ENCODE assay signal across 26 cellular contexts in genomic region chr20:38343798-38344701, GRCh38. TPM values are rescaled to one million over a fixed set of nuclear protein-coding genes. Genes with fewer than 3 reads are reported as not detected.
A peak's percentile ranks its signal among the peaks of the same experiment; 100 is the strongest.
DNase-seq lines count a peak whose midpoint lies in the region; ATAC-seq, FAIRE-seq and TF ChIP-seq lines count a peak whose summit lies in the region.
"Had no signal": no experiment of that assay in that cellular context is flagged by ENCODE, and none has a peak within 500 bp of the region (broad histone marks: within the 10 kb centered on the region; RNA-seq: fewer than 3 reads in every experiment).

No MANE protein-coding gene starts in this region.

- no peak for ATAC-seq in GM23338

- 0 out of 2 replicates have a peak overlapping the region, but pooled peaks have one; percentile 50 for H2BK15ac ChIP-seq in H1 (ENCODE audit: low read length)
- H2BK15ac ChIP-seq in mesenchymal stem cell (ENCODE audit: low read depth, poor library complexity, severe bottlenecking), result no peak overlapping the region

- no peak for TF ChIP-seq CTCF in GM23338 (conservative IDR thresholded peaks at IDR 0.05; ENCODE audit: low read depth in 2 of 2)
- no peak for TF ChIP-seq CTCF in H1 (IDR thresholded peaks at IDR 0.05; ENCODE audit: control extremely low read depth in 1 of 3, insufficient read depth in 1 of 3, low read depth in 1 of 3, low read length in 3 of 3)

- H3K27ac ChIP-seq in GM23338 (ENCODE audit: low read depth) (no peak overlapping the region), H1 (ENCODE audit: low read depth, low read length) (no peak overlapping the region; the same call in 1 of the 2 replicates), mesenchymal stem cell (ENCODE audit: low read length, poor library complexity, severe bottlenecking) (no peak overlapping the region), small intestine (ENCODE audit: low read depth in 1 of 2, low read length in 1 of 2) (peak overlapping the region; percentile 35 to 38)
- H3K27ac ChIP-seq: epithelial cell of prostate, heart left ventricle, left ventricle myocardium inferior, skin epidermis had no signal

- H3K4me3 ChIP-seq in GM23338 (no peak overlapping the region), H1 (ENCODE audit: extremely low read depth in 1 of 4, insufficient read depth in 2 of 4, low read depth in 3 of 4, low read length in 4 of 4) (no peak overlapping the region), mesenchymal stem cell (ENCODE audit: insufficient read depth in 1 of 2, low read depth in 1 of 2, low read length in 2 of 2) (peak overlapping the region in 1 of 2 experiments; percentile 59), small intestine (ENCODE audit: low read depth in 1 of 2, low read length in 2 of 2) (no peak overlapping the region)
- H3K4me3 ChIP-seq: left ventricle myocardium inferior, skin epidermis had no signal

- H3K79me2 ChIP-seq in GM23338 (replicated peaks; ENCODE audit: insufficient read depth) (no peaks in the 10 kb centered on the region), H1 (ENCODE audit: control insufficient read depth in 1 of 2, insufficient read depth in 2 of 2, low read length in 2 of 2) (no peaks in the 10 kb centered on the region)

- H3K4ac ChIP-seq in H1 (replicated peaks; ENCODE audit: insufficient read length, low read depth, low read length), result peak overlapping the region; percentile 19
- no peak overlapping the region for H3K4ac ChIP-seq in mesenchymal stem cell (ENCODE audit: low read depth in 1 of 2, low read length in 2 of 2)

- DNase-seq in GM23338 (ENCODE audit: low spot score) (no peak), H1 (ENCODE audit: low read depth in 1 of 2, low spot score in 2 of 2) (no peak), mesenchymal stem cell (no peak), small intestine (peak; percentile 46), HTR-8/SVneo (ENCODE audit: insufficient read length, low spot score) (no peak), NCI-H146 (lab: John Stamatoyannopoulos, UW) (no peak), NCI-H82 (lab: John Stamatoyannopoulos, UW) (no peak)
- DNase-seq in activated T-cell treated with anti-CD3 and anti-CD28 coated beads, Interleukin-2, amount 50 U/mL, for 48 hours, result no peak
- DNase-seq: activated CD4-positive, alpha-beta T cell treated with anti-CD3 and anti-CD28 coated beads for 1 hour; activated gamma-delta T cell; GDM1; Karpas-422; left ventricle myocardium inferior; midbrain; NCI-H1694; NCI-H2171; NCI-H526; stimulated activated CD4-positive, alpha-beta T cell treated with anti-CD3 and anti-CD28 coated beads, Interleukin-2, amount 100 ng/mL, for 24 hours; substantia nigra had no signal

- H2BK5ac ChIP-seq in H1 (ENCODE audit: low read depth, low read length), result peak overlapping the region; percentile 87
- H2BK5ac ChIP-seq in mesenchymal stem cell (ENCODE audit: low read depth, low read length, poor library complexity, severe bottlenecking), result no peak overlapping the region

- H3K14ac ChIP-seq in H1 (ENCODE audit: insufficient read length), result no peak overlapping the region
- H3K14ac ChIP-seq in mesenchymal stem cell (ENCODE audit: low read length in 2 of 2), result peak overlapping the region in 1 of 2 experiments; percentile 92

- peaks cover 17% of the 10 kb centered on the region for H3F3A ChIP-seq in GM23338 (replicated peaks; ENCODE audit: low read depth)

- H3K36me3 ChIP-seq in GM23338 (ENCODE audit: insufficient read depth) (no peaks in the 10 kb centered on the region), H1 (ENCODE audit: control insufficient read depth in 2 of 4, insufficient read depth in 4 of 4, low read length in 3 of 4) (no peaks in the 10 kb centered on the region), mesenchymal stem cell (ENCODE audit: control insufficient read depth in 1 of 2, insufficient read depth in 2 of 2, low read depth in 1 of 2, low read length in 2 of 2) (no peaks in the 10 kb centered on the region), small intestine (ENCODE audit: control insufficient read depth in 2 of 2, insufficient read depth in 2 of 2, low read length in 2 of 2) (no peaks in the 10 kb centered on the region)
- H3K36me3 ChIP-seq: heart left ventricle, left ventricle myocardium inferior had no signal

- H3K79me1 ChIP-seq in H1 (ENCODE audit: low read depth, low read length), result no peaks in the 10 kb centered on the region
- no peaks in the 10 kb centered on the region for H3K79me1 ChIP-seq in mesenchymal stem cell (replicated peaks; ENCODE audit: low read length, poor library complexity, severe bottlenecking)

- peaks cover 45% of the 10 kb centered on the region for H3K4me1 Mint-ChIP-seq in GM23338

- peaks cover 6% of the 10 kb centered on the region for H3K27me3 Mint-ChIP-seq in GM23338 (ENCODE audit: insufficient read depth, low read depth, poor library complexity)

- H3K9me2 ChIP-seq in GM23338 (ENCODE audit: insufficient read depth), result no peaks in the 10 kb centered on the region

- 85% methylated on average over 6 of the region's 6 CpGs; no CpG with 5 or more reads in 1 of the 2 experiments for WGBS in H1 (ENCODE audit: extremely low coverage in 1 of 2, insufficient coverage in 1 of 2, insufficient read length in 1 of 2, insufficient replicate concordance in 2 of 2, low coverage in 1 of 2, low lambda C conversion rate in 2 of 2, missing lambda C conversion rate in 1 of 2), 2 experiments
- WGBS in mesenchymal stem cell, result 67% methylated on average over 6 of the region's 6 CpGs
- 73 to 79% (median 77%) methylated on average over 6 of the region's 6 CpGs for WGBS in small intestine, 3 donors

- TF ChIP-seq EP300 in H1 (IDR thresholded peaks at IDR 0.05; ENCODE audit: borderline replicate concordance in 1 of 2, low read depth in 2 of 2, low read length in 2 of 2), result no peak

- H4K5ac ChIP-seq in H1 (ENCODE audit: insufficient read length, low read depth, low read length), result no peak overlapping the region

- H2BK12ac ChIP-seq in H1 (ENCODE audit: low read depth, low read length) (peak overlapping the region; percentile 96; the same call in 1 of the 2 replicates), mesenchymal stem cell (ENCODE audit: low read length in 2 of 2) (no peak overlapping the region)

- no peak for TF ChIP-seq POLR2A in H1 (IDR thresholded peaks at IDR 0.05; ENCODE audit: control extremely low read depth in 1 of 2, low read depth in 2 of 2, low read length in 2 of 2)

- no peak overlapping the region for H3K4me2 ChIP-seq in GM23338
- no peak overlapping the region for H3K4me2 ChIP-seq in H1 (ENCODE audit: insufficient read depth in 1 of 2, low read depth in 2 of 2, low read length in 2 of 2)
- no peak overlapping the region for H3K4me2 ChIP-seq in mesenchymal stem cell (ENCODE audit: low read length, poor library complexity, severe bottlenecking)

- H3K4me1 ChIP-seq in GM23338 (ENCODE audit: insufficient read depth) (peaks cover 46% of the 10 kb centered on the region), H1 (replicated peaks in 1 of 4; ENCODE audit: control insufficient read depth in 3 of 4, insufficient read depth in 4 of 4, low read length in 3 of 4) (peaks cover 10 to 24% (median 15%) of the 10 kb centered on the region in 4 experiments), mesenchymal stem cell (ENCODE audit: control insufficient read depth, insufficient read depth, low read depth, low read length) (no peaks in the 10 kb centered on the region), small intestine (ENCODE audit: control insufficient read depth in 2 of 2, insufficient read depth in 1 of 2, low read depth in 1 of 2, low read length in 1 of 2) (peaks cover 3 to 4% of the 10 kb centered on the region in 2 donors)

- POLR2A ChIA-PET in H1 (lab: Charles Lee; ENCODE audit: partially characterized antibody), result interaction anchor here (1.0 kb wide), 1 partner anchor 10 kb away, joined by 4 read pairs; no protein-coding TSS in a partner anchor

- H4K8ac ChIP-seq in H1 (ENCODE audit: extremely low read depth, insufficient read depth, low read length) (no peak overlapping the region), mesenchymal stem cell (ENCODE audit: low read length) (no peak overlapping the region)

- H4K91ac ChIP-seq in H1 (replicated peaks; ENCODE audit: insufficient read length, low read length) (peak overlapping the region; percentile 86), mesenchymal stem cell (ENCODE audit: low read length) (peak overlapping the region; percentile 46)

- H3K9me3 ChIP-seq in H1 (ENCODE audit: insufficient read depth in 2 of 2, low read depth in 1 of 2, low read length in 1 of 2), result no peaks in the 10 kb centered on the region
- no peaks in the 10 kb centered on the region for H3K9me3 ChIP-seq in mesenchymal stem cell (ENCODE audit: control insufficient read depth, low read length)
- H3K9me3 ChIP-seq in small intestine (ENCODE audit: control insufficient read depth, low read depth), result no peaks in the 10 kb centered on the region
- H3K9me3 ChIP-seq: heart left ventricle, left ventricle myocardium inferior had no signal

- H3K9ac ChIP-seq in H1 (replicated peaks in 1 of 4; ENCODE audit: extremely low read depth in 1 of 4, low read depth in 3 of 4, low read length in 3 of 4) (no peak overlapping the region), mesenchymal stem cell (ENCODE audit: low read length) (no peak overlapping the region)

- H2BK120ac ChIP-seq in H1 (replicated peaks; ENCODE audit: low read depth, low read length) (peak overlapping the region; percentile 91), mesenchymal stem cell (ENCODE audit: low read depth, low read length) (no peak overlapping the region)

- no peak overlapping the region for H3K56ac ChIP-seq in H1 (replicated peaks; ENCODE audit: insufficient read length, low read depth, low read length)

- FAIRE-seq in H1 (lab: Jason Lieb, UNC) (no peak), small intestine (lab: Jason Lieb, UNC) (no peak), HTR-8/SVneo (lab: Jason Lieb, UNC) (no peak)
- FAIRE-seq: RCC 7860 had no signal

- no peaks in the 10 kb centered on the region for H3K36me3 Mint-ChIP-seq in GM23338 (ENCODE audit: low read depth)

- no peaks in the 10 kb centered on the region for H3K9me3 Mint-ChIP-seq in GM23338

- H2AFZ ChIP-seq in GM23338, result 0 out of 2 replicates have a peak overlapping the region, but pooled peaks have one; percentile 69
- H2AFZ ChIP-seq in H1 (ENCODE audit: low read length), result no peak overlapping the region
- H2AFZ ChIP-seq in mesenchymal stem cell (ENCODE audit: low read depth, low read length), result no peak overlapping the region

- no peak overlapping the region for H3K4me3 Mint-ChIP-seq in GM23338

- no peaks in the 10 kb centered on the region for H3K23me2 ChIP-seq in H1 (ENCODE audit: low read depth, low read length)

- H3K27me3 ChIP-seq in GM23338 (ENCODE audit: insufficient read depth), result no peaks in the 10 kb centered on the region
- no peaks in the 10 kb centered on the region for H3K27me3 ChIP-seq in H1 (replicated peaks in 1 of 4; ENCODE audit: control insufficient read depth in 3 of 4, extremely low read depth in 1 of 4, insufficient read depth in 3 of 4, low read length in 3 of 4)
- peaks cover 8 to 51% of the 10 kb centered on the region in 2 experiments for H3K27me3 ChIP-seq in mesenchymal stem cell (ENCODE audit: control insufficient read depth in 1 of 2, insufficient read depth in 1 of 2, low read length in 2 of 2)
- H3K27me3 ChIP-seq in small intestine (ENCODE audit: control insufficient read depth in 2 of 2, insufficient read depth in 2 of 2, low read length in 2 of 2), result no peaks in the 10 kb centered on the region
- H3K27me3 ChIP-seq: heart left ventricle had no signal

- CTCF ChIA-PET in H1 (lab: Charles Lee; ENCODE audit: partially characterized antibody), result interaction anchor here (1.2 to 3.5 kb wide), 3 partner anchors 11 to 14 kb away, joined by 3 to 12 read pairs (median 6); no protein-coding TSS in a partner anchor

- H2AK5ac ChIP-seq in H1 (ENCODE audit: low read depth, low read length) (0 out of 2 replicates have a peak overlapping the region, but pooled peaks have one; percentile 9), mesenchymal stem cell (ENCODE audit: low read length, severe bottlenecking) (no peak overlapping the region)

- no peak overlapping the region for H3K23ac ChIP-seq in H1 (ENCODE audit: insufficient read length)
- no peak overlapping the region for H3K23ac ChIP-seq in mesenchymal stem cell (ENCODE audit: low read length in 2 of 2)

- H4K20me1 ChIP-seq in GM23338 (replicated peaks; ENCODE audit: insufficient read depth), result no peaks in the 10 kb centered on the region
- no peaks in the 10 kb centered on the region for H4K20me1 ChIP-seq in H1 (replicated peaks in 1 of 2; ENCODE audit: control insufficient read depth in 1 of 2, insufficient read depth in 2 of 2, low read length in 2 of 2)

- TF ChIP-seq RAD21 in H1 (IDR thresholded peaks at IDR 0.05 in 1 of 2, conservative IDR thresholded peaks at IDR 0.05 in 1 of 2; ENCODE audit: low read depth in 2 of 2, low read length in 2 of 2), result no peak

- H2BK20ac ChIP-seq in H1 (ENCODE audit: low read length), result peak overlapping the region; percentile 27; the same call in 1 of the 2 replicates

- peak overlapping the region; percentile 25 for H3K18ac ChIP-seq in H1 (ENCODE audit: extremely low read depth, low read length)
- H3K18ac ChIP-seq in mesenchymal stem cell (ENCODE audit: low read depth in 1 of 2, low read length in 2 of 2), result no peak overlapping the region

- H3K27ac Mint-ChIP-seq in GM23338, result no peak overlapping the region; the same call in 1 of the 2 replicates

RNA-seq across cellular contexts. Expression of gene LBP, which starts 2.2 kb away (rescaled TPM):
- total RNA-seq in GM23338 (2014; rRNA removed; shearing (Covaris generic)), result 0.10 and 0.35 TPM in 2 replicates
- 0.19 TPM in 1 of 2 replicates, not detected in the other for polyA plus RNA-seq in GM23338 (2016; fragmentation: Nextera tagmentation; extraction: Ambion mirVana)
- 0.48 and 0.63 TPM in 2 replicates for total RNA-seq in H1 (2021; fragmentation: NEBNext Ultra II Directional; extraction: Animal tissue kit (Norgen Biotek cat#: 25700))
- polyA plus RNA-seq in H1 (2011; rRNA removed), result 0.44 and 0.60 TPM in 2 replicates
- polyA plus RNA-seq in H1 (2011; cell fraction: cytosol; rRNA removed), result 0.37 TPM
- 0.61 TPM for polyA plus RNA-seq in H1 (2011; cell fraction: nucleus; rRNA removed)
- polyA plus RNA-seq in H1 (2012, experiment 1 of 2), result 0.35 to 0.69 TPM (median 0.57 TPM) in 4 replicates
- 0.29 TPM for polyA plus RNA-seq in H1 (2012, experiment 2 of 2)
- 0.28 TPM for polyA plus RNA-seq in H1 (2013, experiment 1 of 2)
- 0.33 TPM for polyA plus RNA-seq in H1 (2013, experiment 2 of 2)
- 0.37 and 1.2 TPM in 2 replicates for polyA minus RNA-seq in H1 (2011; rRNA and poly(A)+ RNA removed)
- not detected for polyA minus RNA-seq in H1 (2011; cell fraction: cytosol; rRNA and poly(A)+ RNA removed)
- 0.40 TPM for polyA minus RNA-seq in H1 (2011; cell fraction: nucleus; rRNA and poly(A)+ RNA removed)
- polyA plus RNA-seq in mesenchymal stem cell (2013, experiment 1 of 2), result 0.08 TPM
- 0.12 TPM for polyA plus RNA-seq in mesenchymal stem cell (2013, experiment 2 of 2)
- polyA plus RNA-seq in small intestine, result under 1 TPM in 1 of 3 donors, not detected in 2; 0.49 TPM
- total RNA-seq: fibroblast of villous mesenchyme; T-helper 1 cell treated with Interleukin-12 subunit alpha and Interleukin-12 subunit beta and Interleukin-4 antibody, amounts not matched to agents 30 ng/mL and 1 ng/mL, for 36 hours had no signal
- polyA plus RNA-seq: neural cell had no signal

RNA-seq across cellular contexts. Expression of gene BPI, which starts 40.1 kb away (rescaled TPM):
- not detected in 2 replicates for total RNA-seq in GM23338 (2014; rRNA removed; shearing (Covaris generic))
- polyA plus RNA-seq in GM23338 (2016; fragmentation: Nextera tagmentation; extraction: Ambion mirVana) (not detected in 2 replicates), H1 (2011; rRNA removed) (not detected in 2 replicates), small intestine (not detected)
- not detected in 2 replicates for total RNA-seq in H1 (2021; fragmentation: NEBNext Ultra II Directional; extraction: Animal tissue kit (Norgen Biotek cat#: 25700))
- polyA plus RNA-seq in H1 (2011; cell fraction: cytosol; rRNA removed), result not detected
- polyA plus RNA-seq in H1 (2011; cell fraction: nucleus; rRNA removed), result not detected
- polyA plus RNA-seq in H1 (2012, experiment 1 of 2), result not detected in 4 replicates
- not detected for polyA plus RNA-seq in H1 (2012, experiment 2 of 2)
- not detected for polyA plus RNA-seq in H1 (2013, experiment 1 of 2)
- not detected for polyA plus RNA-seq in H1 (2013, experiment 2 of 2)
- polyA minus RNA-seq in H1 (2011; rRNA and poly(A)+ RNA removed), result not detected in 2 replicates
- polyA minus RNA-seq in H1 (2011; cell fraction: cytosol; rRNA and poly(A)+ RNA removed), result not detected
- not detected for polyA minus RNA-seq in H1 (2011; cell fraction: nucleus; rRNA and poly(A)+ RNA removed)
- not detected for polyA plus RNA-seq in mesenchymal stem cell (2013, experiment 1 of 2)
- not detected for polyA plus RNA-seq in mesenchymal stem cell (2013, experiment 2 of 2)
- total RNA-seq: fibroblast of villous mesenchyme; left ventricle myocardium inferior; T-helper 1 cell treated with Interleukin-12 subunit alpha and Interleukin-12 subunit beta and Interleukin-4 antibody, amounts not matched to agents 30 ng/mL and 1 ng/mL, for 36 hours had no signal
- polyA plus RNA-seq: heart left ventricle, neural cell had no signal

Comparison
In these comparisons a context has a peak if more than half of its experiments do, and no peak if none do; other contexts are left out.
1. H3K27ac ChIP-seq: peak in small intestine (2 of 2); none in GM23338 (single experiment), H1 (single experiment) and mesenchymal stem cell (single experiment).